27 cellular contexts compared by ENCODE assay signal in the genomic region with DNA sequence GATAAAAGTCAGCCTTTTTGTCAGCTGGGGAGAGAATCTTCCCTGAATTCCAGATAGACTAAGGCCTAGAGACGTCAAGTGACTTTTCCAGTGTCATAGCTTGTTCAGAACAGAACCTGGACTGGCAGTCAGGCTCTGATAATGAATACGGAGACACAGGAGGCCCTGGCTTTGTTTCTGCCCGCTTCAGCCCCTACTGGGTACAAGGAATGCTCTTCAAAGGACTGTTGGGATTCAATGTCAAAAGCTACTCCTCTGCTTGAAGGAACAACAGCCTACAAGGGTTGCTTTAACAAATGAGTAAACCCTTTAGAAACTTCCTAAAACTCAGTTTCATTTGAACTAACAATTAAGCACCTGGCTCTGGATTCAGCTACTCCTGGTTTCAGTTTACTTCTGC.
"Had no signal": no experiment of that assay in that cellular context is flagged by ENCODE, and none has a peak within 500 bp of the region (broad histone marks: within the 10 kb centered on the region; RNA-seq: fewer than 3 reads in every experiment).

No MANE protein-coding gene starts in this region.

- H3K4me3 ChIP-seq: colonic mucosa, esophagus muscularis mucosa, gastroesophageal sphincter, heart left ventricle, hepatocyte, lower lobe of right lung, right lobe of liver, suprapubic skin, transverse colon, upper lobe of right lung, uterus had no signal

- H3K36me3 Mint-ChIP-seq: natural killer cell had no signal

- FAIRE-seq: endothelial cell of umbilical vein, keratinocyte, small intestine had no signal

- DNase-seq: colonic mucosa; effector CD8-positive, alpha-beta T cell; foreskin keratinocyte; heart left ventricle; left ventricle myocardium superior; lower lobe of right lung; natural killer cell; right lobe of liver; small intestine; stimulated activated CD4-positive, alpha-beta T cell treated with anti-CD3 and anti-CD28 coated beads, Interleukin-12 subunit alpha, Interleukin-12 subunit beta, amount 100 ng/mL, for 4 hours; stimulated activated CD4-positive, alpha-beta T cell treated with anti-CD3 and anti-CD28 coated beads, Interleukin-1b, Interleukin-23, amount 100 ng/mL, for 48 hours; stimulated activated CD4-positive, alpha-beta T cell treated with anti-CD3 and anti-CD28 coated beads, Interleukin-4, amount 100 ng/mL, for 1 hour; stimulated activated CD8-positive, alpha-beta memory T cell treated with anti-CD3 and anti-CD28 coated beads, Interleukin-4, amount 100 ng/mL, for 48 hours; stimulated activated naive CD4-positive, alpha-beta T cell; stimulated activated naive CD8-positive, alpha-beta T cell treated with anti-CD3 and anti-CD28 coated beads, Interleukin-15, amount 100 ng/mL, for 72 hours; transverse colon; upper lobe of right lung; uterus had no signal

- H3K4me3 Mint-ChIP-seq: dendritic cell treated with granulocyte-macrophage colony-stimulating factor and Interleukin-4, amounts not matched to agents 40 ng/mL and 50 ng/mL, for 4 days; natural killer cell; stimulated activated naive CD8-positive, alpha-beta T cell treated with anti-CD3 and anti-CD28 coated beads, Interleukin-15, amount 100 ng/mL, for 72 hours had no signal

- H3K27ac ChIP-seq: colonic mucosa, esophagus muscularis mucosa, foreskin keratinocyte, gastroesophageal sphincter, heart left ventricle, hepatocyte, lower lobe of right lung, parathyroid adenoma, right lobe of liver, suprapubic skin, transverse colon, upper lobe of right lung, uterus had no signal

- H3K4me1 Mint-ChIP-seq: natural killer cell; stimulated activated naive CD8-positive, alpha-beta T cell treated with anti-CD3 and anti-CD28 coated beads, Interleukin-15, amount 100 ng/mL, for 72 hours had no signal

- H3K9ac ChIP-seq: parathyroid adenoma had no signal

- H3K27ac Mint-ChIP-seq: dendritic cell treated with granulocyte-macrophage colony-stimulating factor and Interleukin-4, amounts not matched to agents 40 ng/mL and 50 ng/mL, for 4 days; natural killer cell; progenitor cell of endocrine pancreas; stimulated activated naive CD8-positive, alpha-beta T cell treated with anti-CD3 and anti-CD28 coated beads, Interleukin-15, amount 100 ng/mL, for 72 hours had no signal

- H3K27me3 Mint-ChIP-seq: dendritic cell treated with granulocyte-macrophage colony-stimulating factor and Interleukin-4, amounts not matched to agents 40 ng/mL and 50 ng/mL, for 4 days; progenitor cell of endocrine pancreas; stimulated activated naive CD8-positive, alpha-beta T cell treated with anti-CD3 and anti-CD28 coated beads, Interleukin-15, amount 100 ng/mL, for 72 hours had no signal

- H3K9me3 Mint-ChIP-seq: stimulated activated naive CD8-positive, alpha-beta T cell treated with anti-CD3 and anti-CD28 coated beads, Interleukin-15, amount 100 ng/mL, for 72 hours had no signal

- H3K79me2 ChIP-seq: hepatocyte, parathyroid adenoma had no signal

- H3K4me1 ChIP-seq: colonic mucosa, esophagus muscularis mucosa, foreskin keratinocyte, gastroesophageal sphincter, heart left ventricle, lower lobe of right lung, parathyroid adenoma, right lobe of liver, suprapubic skin, transverse colon, upper lobe of right lung, uterus had no signal

- H3K36me3 ChIP-seq: colonic mucosa, esophagus muscularis mucosa, gastroesophageal sphincter, heart left ventricle, lower lobe of right lung, right lobe of liver, suprapubic skin, transverse colon, upper lobe of right lung, uterus had no signal

- H2AFZ ChIP-seq: hepatocyte, parathyroid adenoma had no signal

- ATAC-seq: foreskin keratinocyte; gastroesophageal sphincter; heart left ventricle; left ventricle myocardium superior; lower lobe of right lung; natural killer cell; right lobe of liver; stimulated activated naive CD8-positive, alpha-beta T cell treated with anti-CD3 and anti-CD28 coated beads, Interleukin-15, amount 100 ng/mL, for 72 hours; upper lobe of right lung had no signal

- H3K4me2 ChIP-seq: hepatocyte had no signal

- H3K9me3 ChIP-seq: colonic mucosa, esophagus muscularis mucosa, gastroesophageal sphincter, lower lobe of right lung, right lobe of liver, suprapubic skin, transverse colon, upper lobe of right lung, uterus had no signal

- H3K27me3 ChIP-seq: colonic mucosa, esophagus muscularis mucosa, foreskin keratinocyte, gastroesophageal sphincter, heart left ventricle, hepatocyte, right lobe of liver, suprapubic skin, transverse colon, upper lobe of right lung, uterus had no signal
